In the genomic region with DNA sequence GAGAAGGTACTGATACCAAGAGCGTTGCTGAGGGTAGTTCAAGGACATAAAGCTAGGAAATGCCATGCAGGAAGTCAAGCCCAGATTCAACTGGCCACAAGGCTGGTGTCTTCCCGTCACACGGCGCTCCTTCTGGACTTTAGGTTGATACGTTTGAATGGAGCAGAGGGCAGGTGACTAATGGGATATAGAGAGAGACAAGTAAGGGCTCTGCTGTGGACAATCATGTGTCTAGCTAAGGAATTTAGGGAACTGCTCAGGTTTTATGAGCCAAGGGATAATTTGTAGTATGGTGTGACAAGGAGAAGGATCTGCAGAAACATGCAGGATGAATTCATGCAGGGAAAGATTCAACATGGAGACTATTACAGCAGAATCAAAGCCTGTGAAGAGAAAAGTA, we compare ENCODE assay signal across 33 cellular contexts.
"Had no signal": no experiment of that assay in that cellular context is flagged by ENCODE, and none has a peak within 500 bp of the region (broad histone marks: within the 10 kb centered on the region; RNA-seq: fewer than 3 reads in every experiment).

No MANE protein-coding gene starts in this region.

- H3K9me3 ChIP-seq: adrenal gland, ascending aorta, body of pancreas, breast epithelium had no signal

- H3K27me3 ChIP-seq: adrenal gland, ascending aorta, body of pancreas, brain microvascular endothelial cell, breast epithelium, cardiac muscle cell had no signal

- FAIRE-seq: astrocyte, bronchial epithelial cell had no signal

- H3K4me3 ChIP-seq: adrenal gland, ascending aorta, body of pancreas, breast epithelium, cardiac muscle cell had no signal

- DNase-seq: activated effector memory CD4-positive, alpha-beta T cell treated with anti-CD3 and anti-CD28 coated beads, Interleukin-2, amount 50 U/mL, for 16 hours; activated effector memory CD4-positive, alpha-beta T cell treated with Interleukin-2 at 50 U/mL for 16 hours; activated gamma-delta T cell; activated gamma-delta T cell treated with Interleukin-2 at 50 U/mL for 16 hours; activated naive CD4-positive, alpha-beta T cell; activated naive CD4-positive, alpha-beta T cell treated with anti-CD3 and anti-CD28 coated beads for 36 hours; activated naive CD4-positive, alpha-beta T cell treated with anti-CD3 and anti-CD28 coated beads, Interleukin-2, amount 10 ng/mL, durations not matched to agents 7 days and 5 days; activated naive CD4-positive, alpha-beta T cell treated with anti-CD3 and anti-CD28 coated beads, Interleukin-2, amount 50 U/mL, for 16 hours; activated naive CD4-positive, alpha-beta T cell treated with Interleukin-2 at 50 U/mL for 16 hours; activated naive CD8-positive, alpha-beta T cell treated with anti-CD3 and anti-CD28 coated beads for 36 hours; activated naive CD8-positive, alpha-beta T cell treated with anti-CD3 and anti-CD28 coated beads, Interleukin-2, amount 10 ng/mL, durations not matched to agents 7 days and 5 days; activated naive CD8-positive, alpha-beta T cell treated with anti-CD3 and anti-CD28 coated beads, Interleukin-2, amount 50 U/mL, for 24 hours; activated T-cell treated with anti-CD3 and anti-CD28 coated beads for 4 hours; activated T-cell treated with anti-CD3 and anti-CD28 coated beads, Interleukin-2, amount 50 U/mL, for 1 hour; activated T-cell treated with anti-CD3 and anti-CD28 coated beads, Interleukin-2, amount 50 U/mL, for 24 hours; activated T-cell treated with anti-CD3 and anti-CD28 coated beads, Interleukin-2, amount 50 U/mL, for 4 hours; activated T-cell treated with anti-CD3 and anti-CD28 coated beads, Interleukin-2, amount 50 U/mL, for 48 hours; activated T-cell treated with anti-CD3 and anti-CD28 coated beads, Interleukin-2, amount 50 U/mL, for 72 hours; adrenal gland; amniotic stem cell; amygdala; anterior cingulate cortex; aorta; body of pancreas; brain microvascular endothelial cell; caudate nucleus; central memory CD4-positive, alpha-beta T cell; cerebellar nuclear complex had no signal

- H3K27ac ChIP-seq: adrenal gland, ascending aorta, body of pancreas, brain microvascular endothelial cell, breast epithelium, cardiac muscle cell had no signal

- H3K36me3 ChIP-seq: adrenal gland, ascending aorta, brain microvascular endothelial cell, breast epithelium, cardiac muscle cell had no signal

- H3K4me1 ChIP-seq: adrenal gland, ascending aorta, body of pancreas, breast epithelium had no signal
